Comparison of ENCODE assay signal across 10 cellular contexts in the genomic region with DNA sequence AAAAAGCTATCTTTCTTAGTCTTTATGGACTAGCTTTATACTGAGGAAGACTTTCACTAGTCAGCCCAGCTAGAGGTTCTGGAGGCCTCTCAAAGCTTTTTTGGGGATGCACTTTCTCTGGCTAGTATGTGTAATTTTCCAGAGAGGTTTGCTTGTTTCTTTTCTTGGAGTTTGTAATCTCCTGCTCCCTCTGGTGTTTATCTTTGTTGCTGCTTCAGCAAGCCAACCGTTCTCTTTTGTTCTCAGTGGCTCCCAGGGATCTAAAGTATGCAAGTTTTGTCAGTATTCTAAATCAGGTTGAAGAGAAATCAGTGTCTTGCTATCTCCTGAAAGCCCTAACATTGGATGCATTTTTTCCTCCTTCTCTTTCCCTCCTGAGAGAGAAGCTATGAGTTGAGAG.
A peak's percentile ranks its signal among the peaks of the same experiment; 100 is the strongest.
DNase-seq lines count a peak whose midpoint lies in the region; ATAC-seq and TF ChIP-seq lines count a peak whose summit lies in the region.
"Had no signal": no experiment of that assay in that cellular context is flagged by ENCODE, and none has a peak within 500 bp of the region (broad histone marks: within the 10 kb centered on the region; RNA-seq: fewer than 3 reads in every experiment).

No MANE protein-coding gene starts in this region.

- peaks cover 26% of the 10 kb centered on the region for H3K9me3 Mint-ChIP-seq in neural progenitor cell
- H3K9me3 Mint-ChIP-seq in activated T-cell treated with anti-CD3 and anti-CD28 coated beads, Interleukin-2, amount 50 U/mL, for 24 hours = peaks cover 4% of the 10 kb centered on the region
- H3K9me3 Mint-ChIP-seq in natural killer cell treated with Interleukin-12 subunit alpha and Interleukin-12 subunit beta and Interleukin-15 and Interleukin-18, amount 100 ng/mL, for 72 hours = no peaks in the 10 kb centered on the region

- H2AFZ ChIP-seq in MM.1S (ENCODE audit: low read length) (no peak overlapping the region), mammary epithelial cell (ENCODE audit: low read depth, low read length) (no peak overlapping the region), neural progenitor cell (replicated peaks) (peak overlapping the region; percentile 100)

- peaks cover 4% of the 10 kb centered on the region for H3K36me3 Mint-ChIP-seq in neural progenitor cell
- no peaks in the 10 kb centered on the region for H3K36me3 Mint-ChIP-seq in activated T-cell treated with anti-CD3 and anti-CD28 coated beads, Interleukin-2, amount 50 U/mL, for 24 hours (ENCODE audit: low read depth)
- no peaks in the 10 kb centered on the region for H3K36me3 Mint-ChIP-seq in natural killer cell treated with Interleukin-12 subunit alpha and Interleukin-12 subunit beta and Interleukin-15 and Interleukin-18, amount 100 ng/mL, for 72 hours

- no peaks in the 10 kb centered on the region for H3K36me3 ChIP-seq in MM.1S (replicated peaks; ENCODE audit: insufficient read depth, low read length)
- H3K36me3 ChIP-seq in mammary epithelial cell (ENCODE audit: insufficient read depth, low read length) = no peaks in the 10 kb centered on the region
- no peaks in the 10 kb centered on the region for H3K36me3 ChIP-seq in neural progenitor cell

- H3K4me1 Mint-ChIP-seq in neural progenitor cell = peaks cover 5% of the 10 kb centered on the region
- H3K4me1 Mint-ChIP-seq in activated T-cell treated with anti-CD3 and anti-CD28 coated beads, Interleukin-2, amount 50 U/mL, for 24 hours (ENCODE audit: low read depth) = peaks cover 2% of the 10 kb centered on the region
- H3K4me1 Mint-ChIP-seq in natural killer cell treated with Interleukin-12 subunit alpha and Interleukin-12 subunit beta and Interleukin-15 and Interleukin-18, amount 100 ng/mL, for 72 hours (ENCODE audit: low read depth in 2 of 2) = no peaks in the 10 kb centered on the region
- H3K4me1 Mint-ChIP-seq: activated naive CD8-positive, alpha-beta T cell treated with anti-CD3 and anti-CD28 coated beads, Interleukin-2, amount 50 U/mL, for 24 hours had no signal

- no peak overlapping the region for H3K4me3 Mint-ChIP-seq in neural progenitor cell
- no peak overlapping the region for H3K4me3 Mint-ChIP-seq in activated T-cell treated with anti-CD3 and anti-CD28 coated beads, Interleukin-2, amount 50 U/mL, for 24 hours
- no peak overlapping the region for H3K4me3 Mint-ChIP-seq in natural killer cell treated with Interleukin-12 subunit alpha and Interleukin-12 subunit beta and Interleukin-15 and Interleukin-18, amount 100 ng/mL, for 72 hours
- H3K4me3 Mint-ChIP-seq: activated naive CD8-positive, alpha-beta T cell treated with anti-CD3 and anti-CD28 coated beads, Interleukin-2, amount 50 U/mL, for 24 hours had no signal

- intact Hi-C loops in mammary epithelial cell (cut with micrococcal nuclease) = loop anchor here (5.0 kb wide), 5 partner anchors 61 to 1296 kb away; no protein-coding TSS in a partner anchor

- DNase-seq in EL (peak; percentile 12), MM.1S (no peak), mammary epithelial cell (no peak), neural progenitor cell (ENCODE audit: low spot score) (peak; percentile 77), cortex of kidney (lab: John Stamatoyannopoulos, UW) (no peak), amygdala (lab: John Stamatoyannopoulos, UW) (no peak)
- DNase-seq in activated T-cell treated with anti-CD3 and anti-CD28 coated beads, Interleukin-2, amount 50 U/mL, for 24 hours = no peak
- DNase-seq in natural killer cell treated with Interleukin-12 subunit alpha and Interleukin-12 subunit beta and Interleukin-15 and Interleukin-18, amount 100 ng/mL, for 72 hours (ENCODE audit: low spot score) = no peak
- DNase-seq: activated naive CD8-positive, alpha-beta T cell treated with anti-CD3 and anti-CD28 coated beads, Interleukin-2, amount 50 U/mL, for 24 hours; NCI-H774 had no signal

- H3K27me3 ChIP-seq in MM.1S (replicated peaks; ENCODE audit: insufficient read depth, low read length) (no peaks in the 10 kb centered on the region), mammary epithelial cell (ENCODE audit: insufficient read depth, low read length) (no peaks in the 10 kb centered on the region), neural progenitor cell (no peaks in the 10 kb centered on the region)

- CTCF ChIA-PET in mammary epithelial cell (lab: Charles Lee; ENCODE audit: low non-redundant PET) = interaction anchor here (0.7 kb wide), 1 partner anchor 509 kb away, joined by 11 read pairs; no protein-coding TSS in a partner anchor

- no TSS peak for BruUV-seq in mammary epithelial cell (replicated peaks; lab: Mats Ljungman, UMichigan)

- WGBS in mammary epithelial cell (ENCODE audit: low coverage, missing lambda C conversion rate) = 0% methylated on average over 1 of the region's 1 CpG

- H3K9me2 ChIP-seq in MM.1S (replicated peaks; ENCODE audit: insufficient read depth, low read length) = no peaks in the 10 kb centered on the region

- dilution Hi-C loops in mammary epithelial cell (cut with HindIII; ENCODE audit: low sequenced_read_pairs) = no loop called here

- H3K9me3 ChIP-seq in MM.1S (replicated peaks; ENCODE audit: insufficient read depth, low read length) (no peaks in the 10 kb centered on the region), mammary epithelial cell (replicated peaks; ENCODE audit: insufficient read depth, low read length) (no peaks in the 10 kb centered on the region), neural progenitor cell (ENCODE audit: low read depth) (peaks cover 4% of the 10 kb centered on the region)

- no peaks in the 10 kb centered on the region for H4K20me1 ChIP-seq in MM.1S (ENCODE audit: insufficient read depth, low read length)
- no peaks in the 10 kb centered on the region for H4K20me1 ChIP-seq in mammary epithelial cell (ENCODE audit: insufficient read depth, low read length)
- H4K20me1 ChIP-seq in neural progenitor cell (ENCODE audit: low read depth) = no peaks in the 10 kb centered on the region

- H3F3A ChIP-seq in MM.1S (ENCODE audit: insufficient read depth, low read length) (no peaks in the 10 kb centered on the region), neural progenitor cell (ENCODE audit: low read depth) (peaks cover 10% of the 10 kb centered on the region)

- H3K27ac ChIP-seq in MM.1S (ENCODE audit: low read length) (no peak overlapping the region), mammary epithelial cell (ENCODE audit: insufficient read depth, low read depth, low read length) (no peak overlapping the region), neural progenitor cell (peak overlapping the region; percentile 69)

- H3K4me3 ChIP-seq in MM.1S (ENCODE audit: low read length) (no peak overlapping the region), mammary epithelial cell (replicated peaks in 1 of 3; ENCODE audit: insufficient read depth in 1 of 3, low read depth in 2 of 3, low read length in 3 of 3) (no peak overlapping the region), neural progenitor cell (no peak overlapping the region)

- in situ Hi-C loops in mammary epithelial cell (cut with MboI; ENCODE audit: low sequenced_read_pairs in 2 of 2) = loop anchor here (5.0 to 10.0 kb wide), 2 partner anchors 161 to 183 kb away; no protein-coding TSS in a partner anchor

- peak; percentile 7; the same call in 1 of the 2 replicates for TF ChIP-seq CTCF in MM.1S (IDR thresholded peaks at IDR 0.05; ENCODE audit: low read length)
- TF ChIP-seq CTCF in mammary epithelial cell (conservative IDR thresholded peaks at IDR 0.05 in 1 of 2, IDR thresholded peaks at IDR 0.05 in 1 of 2; ENCODE audit: extremely low read depth in 1 of 2, insufficient read depth in 1 of 2, low read depth in 1 of 2, low read length in 2 of 2) = peak; percentile 66 to 81
- peak; percentile 72 for TF ChIP-seq CTCF in neural progenitor cell (IDR thresholded peaks at IDR 0.05)

- H3K27ac Mint-ChIP-seq in neural progenitor cell = peak overlapping the region; percentile 3
- no peak overlapping the region for H3K27ac Mint-ChIP-seq in activated T-cell treated with anti-CD3 and anti-CD28 coated beads, Interleukin-2, amount 50 U/mL, for 24 hours
- no peak overlapping the region for H3K27ac Mint-ChIP-seq in natural killer cell treated with Interleukin-12 subunit alpha and Interleukin-12 subunit beta and Interleukin-15 and Interleukin-18, amount 100 ng/mL, for 72 hours
- H3K27ac Mint-ChIP-seq: activated naive CD8-positive, alpha-beta T cell treated with anti-CD3 and anti-CD28 coated beads, Interleukin-2, amount 50 U/mL, for 24 hours had no signal

- H3K4me1 ChIP-seq in MM.1S (ENCODE audit: low read length) (no peaks in the 10 kb centered on the region), mammary epithelial cell (ENCODE audit: insufficient read depth, low read length) (no peaks in the 10 kb centered on the region), neural progenitor cell (peaks cover 5% of the 10 kb centered on the region)

- H3K9ac ChIP-seq in MM.1S (ENCODE audit: low read length) (no peak overlapping the region), mammary epithelial cell (ENCODE audit: insufficient read depth, low read length) (no peak overlapping the region), neural progenitor cell (no peak overlapping the region)

- no peaks in the 10 kb centered on the region for H3K79me2 ChIP-seq in MM.1S (ENCODE audit: low read length)
- no peaks in the 10 kb centered on the region for H3K79me2 ChIP-seq in mammary epithelial cell (ENCODE audit: insufficient read depth, low read length)
- H3K79me2 ChIP-seq in neural progenitor cell (ENCODE audit: low read depth) = no peaks in the 10 kb centered on the region

- no peak for ATAC-seq in natural killer cell treated with Interleukin-12 subunit alpha and Interleukin-12 subunit beta and Interleukin-15 and Interleukin-18, amount 100 ng/mL, for 72 hours
- ATAC-seq: activated naive CD8-positive, alpha-beta T cell treated with anti-CD3 and anti-CD28 coated beads, Interleukin-2, amount 50 U/mL, for 24 hours had no signal

- H3K4me2 ChIP-seq in MM.1S (ENCODE audit: low read depth, low read length) (no peak overlapping the region), mammary epithelial cell (ENCODE audit: insufficient read depth, low read depth, low read length) (no peak overlapping the region), neural progenitor cell (peak overlapping the region; percentile 60)

- H3K27me3 Mint-ChIP-seq in neural progenitor cell (ENCODE audit: insufficient read depth, low read depth) = no peaks in the 10 kb centered on the region
- H3K27me3 Mint-ChIP-seq in activated T-cell treated with anti-CD3 and anti-CD28 coated beads, Interleukin-2, amount 50 U/mL, for 24 hours = no peaks in the 10 kb centered on the region
- H3K27me3 Mint-ChIP-seq in natural killer cell treated with Interleukin-12 subunit alpha and Interleukin-12 subunit beta and Interleukin-15 and Interleukin-18, amount 100 ng/mL, for 72 hours = no peaks in the 10 kb centered on the region
- H3K27me3 Mint-ChIP-seq: activated naive CD8-positive, alpha-beta T cell treated with anti-CD3 and anti-CD28 coated beads, Interleukin-2, amount 50 U/mL, for 24 hours had no signal

Comparison
In these comparisons a context has a peak if more than half of its experiments do, and no peak if none do; other contexts are left out.
1. DNase-seq: peak in EL (single experiment) and neural progenitor cell (single experiment); none in MM.1S (single experiment), mammary epithelial cell (single experiment), activated T-cell treated with anti-CD3 and anti-CD28 coated beads, Interleukin-2, amount 50 U/mL, for 24 hours (single experiment), cortex of kidney (single experiment), amygdala (0 of 56) and natural killer cell treated with Interleukin-12 subunit alpha and Interleukin-12 subunit beta and Interleukin-15 and Interleukin-18, amount 100 ng/mL, for 72 hours (single experiment).
2. CTCF ChIP-seq: peak in every context shown above with its lines; median percentile 74 in mammary epithelial cell; 72 in neural progenitor cell; 7 in MM.1S.